In genomic region chr12:26791328-26791791, GRCh38 we compare ENCODE assay signal across 1 cellular context.
TF ChIP-seq lines count a peak whose summit lies in the region.

No MANE protein-coding gene starts in this region.

TF ChIP-seq in GM12878, 131 proteins besides CTCF, POLR2A, EP300 and RAD21 (continued from another document and continues in another):
- TF ChIP-seq ZNF592 (IDR thresholded peaks at IDR 0.05) (no peak), PRDM15 (CRISPR knock-in tag; IDR thresholded peaks at IDR 0.05) (no peak), MTA3 (IDR thresholded peaks at IDR 0.05; ENCODE audit: borderline replicate concordance, low read length) (0 out of 2 replicates have a peak, but pooled peaks have one; percentile 31), SIX5 (IDR thresholded peaks at IDR 0.05; ENCODE audit: low read depth, low read length, severe bottlenecking) (no peak), SMAD5 (IDR thresholded peaks at IDR 0.05; ENCODE audit: low read depth) (no peak), BHLHE40 (IDR thresholded peaks at IDR 0.05; ENCODE audit: borderline replicate concordance in 1 of 2, low read depth in 2 of 2, low read length in 1 of 2) (no peak), NR2F1 (conservative IDR thresholded peaks at IDR 0.05) (0 out of 2 replicates have a peak, but pooled peaks have one; percentile 9), SUPT20H (IDR thresholded peaks at IDR 0.05; ENCODE audit: borderline replicate concordance, control insufficient read depth, low read depth, low read length) (no peak), MYC (IDR thresholded peaks at IDR 0.05; ENCODE audit: insufficient read depth, insufficient read length, insufficient replicate concordance, low read length, severe bottlenecking) (no peak), CBX5 (IDR thresholded peaks at IDR 0.05; ENCODE audit: low read depth) (peak; percentile 47; the same call in 1 of the 2 replicates), SMAD1 (IDR thresholded peaks at IDR 0.05; ENCODE audit: low read depth, partially characterized antibody) (no peak), HDAC2 (IDR thresholded peaks at IDR 0.05) (no peak), ZZZ3 (IDR thresholded peaks at IDR 0.05; ENCODE audit: control insufficient read depth, insufficient read length, low read depth) (no peak), MYB (IDR thresholded peaks at IDR 0.05; ENCODE audit: borderline replicate concordance, low read depth, low read length) (no peak), IRF3 (IDR thresholded peaks at IDR 0.05) (no peak), IKZF2 (IDR thresholded peaks at IDR 0.05) (peak; percentile 87 to 89), SIN3A (IDR thresholded peaks at IDR 0.05; ENCODE audit: low read depth, low read length) (no peak), RB1 (IDR thresholded peaks at IDR 0.05; ENCODE audit: borderline replicate concordance) (no peak), NR2C2 (IDR thresholded peaks at IDR 0.05; ENCODE audit: borderline replicate concordance, control insufficient read depth, insufficient read length, low read depth) (no peak), ATF7 (IDR thresholded peaks at IDR 0.05; ENCODE audit: low read depth) (peak; percentile 28; the same call in 1 of the 2 replicates), CBFB (IDR thresholded peaks at IDR 0.05; ENCODE audit: low read depth) (no peak), ETV6 (conservative IDR thresholded peaks at IDR 0.05 in 1 of 2, IDR thresholded peaks at IDR 0.05 in 1 of 2; ENCODE audit: borderline replicate concordance in 1 of 2, low read depth in 1 of 2) (peak in 1 of 2 experiments; percentile 60; a peak in 1 of 4 replicates), ZSCAN29 (IDR thresholded peaks at IDR 0.05) (no peak), CUX1 (IDR thresholded peaks at IDR 0.05; ENCODE audit: insufficient replicate concordance, low read depth, low read length) (no peak), POU2F2 (IDR thresholded peaks at IDR 0.05; ENCODE audit: borderline replicate concordance, low read depth, low read length) (no peak)
- TF ChIP-seq, protein P1, sequence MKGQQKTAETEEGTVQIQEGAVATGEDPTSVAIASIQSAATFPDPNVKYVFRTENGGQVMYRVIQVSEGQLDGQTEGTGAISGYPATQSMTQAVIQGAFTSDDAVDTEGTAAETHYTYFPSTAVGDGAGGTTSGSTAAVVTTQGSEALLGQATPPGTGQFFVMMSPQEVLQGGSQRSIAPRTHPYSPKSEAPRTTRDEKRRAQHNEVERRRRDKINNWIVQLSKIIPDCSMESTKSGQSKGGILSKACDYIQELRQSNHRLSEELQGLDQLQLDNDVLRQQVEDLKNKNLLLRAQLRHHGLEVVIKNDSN (IDR thresholded peaks at IDR 0.05; ENCODE audit: borderline replicate concordance, extremely low read length, insufficient read depth, low read depth, low read length), result no peak
- TF ChIP-seq, protein P2, sequence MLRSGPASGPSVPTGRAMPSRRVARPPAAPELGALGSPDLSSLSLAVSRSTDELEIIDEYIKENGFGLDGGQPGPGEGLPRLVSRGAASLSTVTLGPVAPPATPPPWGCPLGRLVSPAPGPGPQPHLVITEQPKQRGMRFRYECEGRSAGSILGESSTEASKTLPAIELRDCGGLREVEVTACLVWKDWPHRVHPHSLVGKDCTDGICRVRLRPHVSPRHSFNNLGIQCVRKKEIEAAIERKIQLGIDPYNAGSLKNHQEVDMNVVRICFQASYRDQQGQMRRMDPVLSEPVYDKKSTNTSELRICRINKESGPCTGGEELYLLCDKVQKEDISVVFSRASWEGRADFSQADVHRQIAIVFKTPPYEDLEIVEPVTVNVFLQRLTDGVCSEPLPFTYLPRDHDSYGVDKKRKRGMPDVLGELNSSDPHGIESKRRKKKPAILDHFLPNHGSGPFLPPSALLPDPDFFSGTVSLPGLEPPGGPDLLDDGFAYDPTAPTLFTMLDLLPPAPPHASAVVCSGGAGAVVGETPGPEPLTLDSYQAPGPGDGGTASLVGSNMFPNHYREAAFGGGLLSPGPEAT (IDR thresholded peaks at IDR 0.05; ENCODE audit: low read depth), result peak; percentile 82
- TF ChIP-seq, protein P3, sequence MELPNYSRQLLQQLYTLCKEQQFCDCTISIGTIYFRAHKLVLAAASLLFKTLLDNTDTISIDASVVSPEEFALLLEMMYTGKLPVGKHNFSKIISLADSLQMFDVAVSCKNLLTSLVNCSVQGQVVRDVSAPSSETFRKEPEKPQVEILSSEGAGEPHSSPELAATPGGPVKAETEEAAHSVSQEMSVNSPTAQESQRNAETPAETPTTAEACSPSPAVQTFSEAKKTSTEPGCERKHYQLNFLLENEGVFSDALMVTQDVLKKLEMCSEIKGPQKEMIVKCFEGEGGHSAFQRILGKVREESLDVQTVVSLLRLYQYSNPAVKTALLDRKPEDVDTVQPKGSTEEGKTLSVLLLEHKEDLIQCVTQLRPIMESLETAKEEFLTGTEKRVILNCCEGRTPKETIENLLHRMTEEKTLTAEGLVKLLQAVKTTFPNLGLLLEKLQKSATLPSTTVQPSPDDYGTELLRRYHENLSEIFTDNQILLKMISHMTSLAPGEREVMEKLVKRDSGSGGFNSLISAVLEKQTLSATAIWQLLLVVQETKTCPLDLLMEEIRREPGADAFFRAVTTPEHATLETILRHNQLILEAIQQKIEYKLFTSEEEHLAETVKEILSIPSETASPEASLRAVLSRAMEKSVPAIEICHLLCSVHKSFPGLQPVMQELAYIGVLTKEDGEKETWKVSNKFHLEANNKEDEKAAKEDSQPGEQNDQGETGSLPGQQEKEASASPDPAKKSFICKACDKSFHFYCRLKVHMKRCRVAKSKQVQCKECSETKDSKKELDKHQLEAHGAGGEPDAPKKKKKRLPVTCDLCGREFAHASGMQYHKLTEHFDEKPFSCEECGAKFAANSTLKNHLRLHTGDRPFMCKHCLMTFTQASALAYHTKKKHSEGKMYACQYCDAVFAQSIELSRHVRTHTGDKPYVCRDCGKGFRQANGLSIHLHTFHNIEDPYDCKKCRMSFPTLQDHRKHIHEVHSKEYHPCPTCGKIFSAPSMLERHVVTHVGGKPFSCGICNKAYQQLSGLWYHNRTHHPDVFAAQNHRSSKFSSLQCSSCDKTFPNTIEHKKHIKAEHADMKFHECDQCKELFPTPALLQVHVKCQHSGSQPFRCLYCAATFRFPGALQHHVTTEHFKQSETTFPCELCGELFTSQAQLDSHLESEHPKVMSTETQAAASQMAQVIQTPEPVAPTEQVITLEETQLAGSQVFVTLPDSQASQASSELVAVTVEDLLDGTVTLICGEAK (IDR thresholded peaks at IDR 0.05; ENCODE audit: borderline replicate concordance), result no peak
- TF ChIP-seq, protein P4, sequence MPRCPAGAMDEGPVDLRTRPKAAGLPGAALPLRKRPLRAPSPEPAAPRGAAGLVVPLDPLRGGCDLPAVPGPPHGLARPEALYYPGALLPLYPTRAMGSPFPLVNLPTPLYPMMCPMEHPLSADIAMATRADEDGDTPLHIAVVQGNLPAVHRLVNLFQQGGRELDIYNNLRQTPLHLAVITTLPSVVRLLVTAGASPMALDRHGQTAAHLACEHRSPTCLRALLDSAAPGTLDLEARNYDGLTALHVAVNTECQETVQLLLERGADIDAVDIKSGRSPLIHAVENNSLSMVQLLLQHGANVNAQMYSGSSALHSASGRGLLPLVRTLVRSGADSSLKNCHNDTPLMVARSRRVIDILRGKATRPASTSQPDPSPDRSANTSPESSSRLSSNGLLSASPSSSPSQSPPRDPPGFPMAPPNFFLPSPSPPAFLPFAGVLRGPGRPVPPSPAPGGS (IDR thresholded peaks at IDR 0.05; ENCODE audit: borderline replicate concordance, insufficient read depth, low read depth, low read length, poor library complexity, severe bottlenecking), result no peak
- TF ChIP-seq, protein P5, sequence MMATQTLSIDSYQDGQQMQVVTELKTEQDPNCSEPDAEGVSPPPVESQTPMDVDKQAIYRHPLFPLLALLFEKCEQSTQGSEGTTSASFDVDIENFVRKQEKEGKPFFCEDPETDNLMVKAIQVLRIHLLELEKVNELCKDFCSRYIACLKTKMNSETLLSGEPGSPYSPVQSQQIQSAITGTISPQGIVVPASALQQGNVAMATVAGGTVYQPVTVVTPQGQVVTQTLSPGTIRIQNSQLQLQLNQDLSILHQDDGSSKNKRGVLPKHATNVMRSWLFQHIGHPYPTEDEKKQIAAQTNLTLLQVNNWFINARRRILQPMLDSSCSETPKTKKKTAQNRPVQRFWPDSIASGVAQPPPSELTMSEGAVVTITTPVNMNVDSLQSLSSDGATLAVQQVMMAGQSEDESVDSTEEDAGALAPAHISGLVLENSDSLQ (IDR thresholded peaks at IDR 0.05), result no peak
